8 cellular contexts compared by ENCODE assay signal in the genomic region with DNA sequence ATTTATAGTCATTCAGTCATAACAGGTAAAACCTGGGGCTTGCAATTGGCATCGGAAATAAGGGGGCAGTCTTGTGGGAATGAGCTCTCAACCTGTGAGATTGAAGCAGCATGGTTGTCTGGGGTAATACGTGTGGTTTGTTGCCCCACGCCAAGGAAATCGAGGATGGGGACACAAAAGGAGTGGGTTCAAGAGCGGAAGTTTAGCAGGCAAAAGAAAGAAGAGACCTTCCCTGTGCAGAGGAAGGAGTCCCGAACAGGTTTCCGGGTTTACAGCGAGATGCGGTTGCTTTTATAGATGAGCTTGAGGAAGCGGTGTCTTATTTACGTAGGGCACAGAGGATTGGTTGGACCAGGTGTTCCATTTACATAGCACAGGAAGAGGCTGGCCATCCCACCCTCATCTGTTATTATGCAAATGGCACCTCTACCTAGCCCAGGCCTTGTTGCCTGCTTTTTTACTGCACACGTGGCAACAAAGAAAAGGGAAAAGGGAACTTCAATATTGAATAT. TPM values are rescaled to one million over a fixed set of nuclear protein-coding genes. Genes with fewer than 3 reads are reported as not detected.
DNase-seq lines count a peak whose midpoint lies in the region; ATAC-seq, FAIRE-seq and TF ChIP-seq lines count a peak whose summit lies in the region.

No MANE protein-coding gene starts in this region.

- CTCF ChIA-PET in H1 (lab: Charles Lee; ENCODE audit: partially characterized antibody): interaction anchor here (0.6 to 3.8 kb wide), 36 partner anchors 8 to 368 kb away, joined by 3 to 44 read pairs (median 5); a partner anchor contains a TSS

- no peaks in the 10 kb centered on the region for H3K79me2 ChIP-seq in H1 (ENCODE audit: control insufficient read depth in 1 of 2, insufficient read depth in 2 of 2, low read length in 2 of 2)

- peak overlapping the region; percentile 65 to 74 for H3K4me2 ChIP-seq in H1 (ENCODE audit: insufficient read depth in 1 of 2, low read depth in 2 of 2, low read length in 2 of 2)

- H2BK20ac ChIP-seq in H1 (ENCODE audit: low read length): no peak overlapping the region

- no peak overlapping the region for H2BK120ac ChIP-seq in H1 (replicated peaks; ENCODE audit: low read depth, low read length)

- no peak overlapping the region for H3K23ac ChIP-seq in H1 (ENCODE audit: insufficient read length)

- DNase-seq in NCI-H2029 (lab: John Stamatoyannopoulos, UW) (peak; percentile 91), H1 (ENCODE audit: low read depth in 1 of 2, low spot score in 2 of 2) (peak; percentile 56 to 70), urothelium cell line (ENCODE audit: low spot score) (no peak)
- DNase-seq in natural killer cell treated with Interleukin-12 subunit alpha and Interleukin-12 subunit beta and Interleukin-15 and Interleukin-18, amount 100 ng/mL, for 72 hours (ENCODE audit: low spot score): peak; percentile 60

- TF ChIP-seq POLR2A in H1 (IDR thresholded peaks at IDR 0.05; ENCODE audit: control extremely low read depth in 1 of 2, low read depth in 2 of 2, low read length in 2 of 2): peak; percentile 94 to 98

- no peaks in the 10 kb centered on the region for H3K79me1 ChIP-seq in H1 (ENCODE audit: low read depth, low read length)

- peaks cover 12% of the 10 kb centered on the region in 2 donors for H3K4me1 Mint-ChIP-seq in natural killer cell treated with Interleukin-12 subunit alpha and Interleukin-12 subunit beta and Interleukin-15 and Interleukin-18, amount 100 ng/mL, for 72 hours (ENCODE audit: low read depth in 2 of 2)

- FAIRE-seq in H1 (lab: Jason Lieb, UNC) (peak; percentile 83), urothelium cell line (lab: Jason Lieb, UNC) (no peak)

- H3K56ac ChIP-seq in H1 (replicated peaks; ENCODE audit: insufficient read length, low read depth, low read length): no peak overlapping the region

- peak overlapping the region; percentile 91 for H4K91ac ChIP-seq in H1 (replicated peaks; ENCODE audit: insufficient read length, low read length)

- TF ChIP-seq CTCF in H1 (IDR thresholded peaks at IDR 0.05; ENCODE audit: control extremely low read depth in 1 of 3, insufficient read depth in 1 of 3, low read depth in 1 of 3, low read length in 3 of 3): peak in 1 of 3 experiments; percentile 3; a peak in 1 of 4 replicates

- peaks cover 7% of the 10 kb centered on the region for H3K36me3 Mint-ChIP-seq in natural killer cell treated with Interleukin-12 subunit alpha and Interleukin-12 subunit beta and Interleukin-15 and Interleukin-18, amount 100 ng/mL, for 72 hours

- H3K23me2 ChIP-seq in H1 (ENCODE audit: low read depth, low read length): no peaks in the 10 kb centered on the region

- H2AK5ac ChIP-seq in H1 (ENCODE audit: low read depth, low read length): peak overlapping the region; percentile 46

- no peaks in the 10 kb centered on the region for H3K27me3 ChIP-seq in H1 (replicated peaks in 1 of 4; ENCODE audit: control insufficient read depth in 3 of 4, extremely low read depth in 1 of 4, insufficient read depth in 3 of 4, low read length in 3 of 4)

- no peaks in the 10 kb centered on the region for H4K20me1 ChIP-seq in H1 (replicated peaks in 1 of 2; ENCODE audit: control insufficient read depth in 1 of 2, insufficient read depth in 2 of 2, low read length in 2 of 2)

- peaks cover 4% of the 10 kb centered on the region for H3K9me3 Mint-ChIP-seq in natural killer cell treated with Interleukin-12 subunit alpha and Interleukin-12 subunit beta and Interleukin-15 and Interleukin-18, amount 100 ng/mL, for 72 hours

- H4K8ac ChIP-seq in H1 (ENCODE audit: extremely low read depth, insufficient read depth, low read length): no peak overlapping the region

- WGBS in H1 (ENCODE audit: extremely low coverage in 1 of 2, insufficient coverage in 1 of 2, insufficient read length in 1 of 2, insufficient replicate concordance in 2 of 2, low coverage in 1 of 2, low lambda C conversion rate in 2 of 2, missing lambda C conversion rate in 1 of 2), 2 experiments: 18% methylated on average over 12 of the region's 12 CpGs; no CpG with 5 or more reads in 1 of the 2 experiments

- no peak overlapping the region for H2BK15ac ChIP-seq in H1 (ENCODE audit: low read length)

- H3K9me3 ChIP-seq in H1 (ENCODE audit: insufficient read depth in 2 of 2, low read depth in 1 of 2, low read length in 1 of 2): no peaks in the 10 kb centered on the region; a peak in 1 of 4 replicates

- peak overlapping the region; percentile 72; the same call in 1 of the 2 replicates for H2BK5ac ChIP-seq in H1 (ENCODE audit: low read depth, low read length)

- peak overlapping the region; percentile 74 for H3K27ac ChIP-seq in H1 (ENCODE audit: low read depth, low read length)

- H3K4me3 Mint-ChIP-seq in natural killer cell treated with Interleukin-12 subunit alpha and Interleukin-12 subunit beta and Interleukin-15 and Interleukin-18, amount 100 ng/mL, for 72 hours: peak overlapping the region; percentile 69

- H3K4ac ChIP-seq in H1 (replicated peaks; ENCODE audit: insufficient read length, low read depth, low read length): peak overlapping the region; percentile 93

- H3K27ac Mint-ChIP-seq in natural killer cell treated with Interleukin-12 subunit alpha and Interleukin-12 subunit beta and Interleukin-15 and Interleukin-18, amount 100 ng/mL, for 72 hours: no peak overlapping the region

- peak overlapping the region in 1 of 4 experiments; percentile 64; a peak in 2 of 7 replicates for H3K9ac ChIP-seq in H1 (replicated peaks in 1 of 4; ENCODE audit: extremely low read depth in 1 of 4, low read depth in 3 of 4, low read length in 3 of 4)

- 0 out of 2 replicates have a peak overlapping the region, but pooled peaks have one; percentile 60 for H3K18ac ChIP-seq in H1 (ENCODE audit: extremely low read depth, low read length)

- H3K4me1 ChIP-seq in H1 (replicated peaks in 1 of 4; ENCODE audit: control insufficient read depth in 3 of 4, insufficient read depth in 4 of 4, low read length in 3 of 4): peaks cover 0 to 14% (median 10%) of the 10 kb centered on the region in 4 experiments; a peak in 6 of 7 replicates

- H2BK12ac ChIP-seq in H1 (ENCODE audit: low read depth, low read length): peak overlapping the region; percentile 89; the same call in 1 of the 2 replicates

- no peak for TF ChIP-seq RAD21 in H1 (IDR thresholded peaks at IDR 0.05 in 1 of 2, conservative IDR thresholded peaks at IDR 0.05 in 1 of 2; ENCODE audit: low read depth in 2 of 2, low read length in 2 of 2)

- H3K4me3 ChIP-seq in H1 (ENCODE audit: extremely low read depth in 1 of 4, insufficient read depth in 2 of 4, low read depth in 3 of 4, low read length in 4 of 4): peak overlapping the region; percentile 10 to 47 (median 22); a peak in 5 of 8 replicates

- H3K36me3 ChIP-seq in H1 (ENCODE audit: control insufficient read depth in 2 of 4, insufficient read depth in 4 of 4, low read length in 3 of 4): peaks cover 0 to 2% (median 0%) of the 10 kb centered on the region in 4 experiments; a peak in 1 of 8 replicates

- peaks cover 14 to 16% of the 10 kb centered on the region in 2 donors for H3K27me3 Mint-ChIP-seq in natural killer cell treated with Interleukin-12 subunit alpha and Interleukin-12 subunit beta and Interleukin-15 and Interleukin-18, amount 100 ng/mL, for 72 hours

- no peak overlapping the region for H2AFZ ChIP-seq in H1 (ENCODE audit: low read length)

- POLR2A ChIA-PET in H1 (lab: Charles Lee; ENCODE audit: partially characterized antibody): interaction anchor here (0.8 to 4.1 kb wide), 31 partner anchors 8 to 328 kb away, joined by 3 to 19 read pairs (median 5); a partner anchor contains a TSS

- peak overlapping the region; percentile 17 for H4K5ac ChIP-seq in H1 (ENCODE audit: insufficient read length, low read depth, low read length)

- ATAC-seq in GM18861 (IDR thresholded peaks at IDR 0.05; ENCODE audit: unreplicated experiment) (peak; percentile 41), HG03469 (IDR thresholded peaks at IDR 0.05; ENCODE audit: unreplicated experiment) (no peak), HG03097 (IDR thresholded peaks at IDR 0.05; ENCODE audit: low FRiP score, unreplicated experiment) (no peak)
- peak; percentile 57 to 59 for ATAC-seq in activated CD4-positive, CD25-positive, alpha-beta regulatory T cell treated with anti-CD3 and anti-CD28 coated beads, Interleukin-2, amount 50 U/mL, for 24 hours
- ATAC-seq in natural killer cell treated with Interleukin-12 subunit alpha and Interleukin-12 subunit beta and Interleukin-15 and Interleukin-18, amount 100 ng/mL, for 72 hours: peak; percentile 81 to 82

- TF ChIP-seq EP300 in H1 (IDR thresholded peaks at IDR 0.05; ENCODE audit: borderline replicate concordance in 1 of 2, low read depth in 2 of 2, low read length in 2 of 2): no peak

- no peak overlapping the region for H3K14ac ChIP-seq in H1 (ENCODE audit: insufficient read length)

TF ChIP-seq in H1, 55 proteins besides CTCF, POLR2A, EP300 and RAD21 (continues in another document):
- peak; percentile 75 for TF ChIP-seq TAF7 (optimal IDR thresholded peaks at IDR 0.05; ENCODE audit: borderline replicate concordance, low read depth, low read length)
- no peak for TF ChIP-seq RBBP5 (IDR thresholded peaks at IDR 0.05; ENCODE audit: borderline replicate concordance, low read depth, low read length)
- TF ChIP-seq SP1 (IDR thresholded peaks at IDR 0.05; ENCODE audit: low read depth, low read length): peak; percentile 69; the same call in 1 of the 2 replicates

RNA-seq across cellular contexts. Expression of a gene that starts 37.3 kb away (rescaled TPM):
- 13.4 and 17.1 TPM in 2 replicates for total RNA-seq in H1 (2021; fragmentation: NEBNext Ultra II Directional; extraction: Animal tissue kit (Norgen Biotek cat#: 25700))
- polyA plus RNA-seq in H1 (2011; rRNA removed): 3.1 and 3.4 TPM in 2 replicates
- 4.4 TPM for polyA plus RNA-seq in H1 (2011; cell fraction: cytosol; rRNA removed)
- polyA plus RNA-seq in H1 (2011; cell fraction: nucleus; rRNA removed): 1.7 TPM
- polyA plus RNA-seq in H1 (2012, experiment 1 of 2): 6.9 to 14.0 TPM (median 10.4 TPM) in 4 replicates
- 0.98 TPM for polyA plus RNA-seq in H1 (2012, experiment 2 of 2)
- 10.5 TPM for polyA plus RNA-seq in H1 (2013, experiment 1 of 2)
- polyA plus RNA-seq in H1 (2013, experiment 2 of 2): 13.5 TPM
- 5.3 and 6.1 TPM in 2 replicates for polyA minus RNA-seq in H1 (2011; rRNA and poly(A)+ RNA removed)
- 3.2 TPM for polyA minus RNA-seq in H1 (2011; cell fraction: cytosol; rRNA and poly(A)+ RNA removed)
- 8.5 TPM for polyA minus RNA-seq in H1 (2011; cell fraction: nucleus; rRNA and poly(A)+ RNA removed)
- total RNA-seq in natural killer cell treated with Interleukin-12 subunit alpha and Interleukin-12 subunit beta and Interleukin-15 and Interleukin-18, amount 100 ng/mL, for 72 hours: 10 to 100 TPM; 16.0 to 16.6 TPM

RNA-seq across cellular contexts. Expression of a gene that starts 41.1 kb away (rescaled TPM):
- 34.9 and 36.0 TPM in 2 replicates for total RNA-seq in H1 (2021; fragmentation: NEBNext Ultra II Directional; extraction: Animal tissue kit (Norgen Biotek cat#: 25700))
- polyA plus RNA-seq in H1 (2011; rRNA removed): 33.4 and 46.4 TPM in 2 replicates
- 39.1 TPM for polyA plus RNA-seq in H1 (2011; cell fraction: cytosol; rRNA removed)
- 37.9 TPM for polyA plus RNA-seq in H1 (2011; cell fraction: nucleus; rRNA removed)
- 37.0 to 39.3 TPM (median 37.9 TPM) in 4 replicates for polyA plus RNA-seq in H1 (2012, experiment 1 of 2)
- polyA plus RNA-seq in H1 (2012, experiment 2 of 2): 36.4 TPM
- polyA plus RNA-seq in H1 (2013, experiment 1 of 2): 25.9 TPM
- 27.9 TPM for polyA plus RNA-seq in H1 (2013, experiment 2 of 2)
- polyA minus RNA-seq in H1 (2011; rRNA and poly(A)+ RNA removed): 60.5 and 66.1 TPM in 2 replicates
- polyA minus RNA-seq in H1 (2011; cell fraction: cytosol; rRNA and poly(A)+ RNA removed): 31.0 TPM
- 27.3 TPM for polyA minus RNA-seq in H1 (2011; cell fraction: nucleus; rRNA and poly(A)+ RNA removed)
- 1 to 10 TPM in 1 of 2 donors, not detected in 1; 1.6 TPM for total RNA-seq in natural killer cell treated with Interleukin-12 subunit alpha and Interleukin-12 subunit beta and Interleukin-15 and Interleukin-18, amount 100 ng/mL, for 72 hours

Comparison
In these comparisons a context has a peak if more than half of its experiments do, and no peak if none do; other contexts are left out.
1. ATAC-seq: peak in GM18861 (single experiment), activated CD4-positive, CD25-positive, alpha-beta regulatory T cell treated with anti-CD3 and anti-CD28 coated beads, Interleukin-2, amount 50 U/mL, for 24 hours (2 of 2) and natural killer cell treated with Interleukin-12 subunit alpha and Interleukin-12 subunit beta and Interleukin-15 and Interleukin-18, amount 100 ng/mL, for 72 hours (2 of 2); none in HG03469 (single experiment) and HG03097 (single experiment).
2. RNA of a gene that starts 41.1 kb away (total RNA-seq): 34.9 to 36.0 TPM in H1; 1.6 TPM in natural killer cell treated with Interleukin-12 subunit alpha and Interleukin-12 subunit beta and Interleukin-15 and Interleukin-18, amount 100 ng/mL, for 72 hours; every median in the first group is over 10 times any median in the second.